In genomic region chr19:54430306-54431254, GRCh38 we compare ENCODE assay signal across 8 cellular contexts. TPM values are rescaled to one million over a fixed set of nuclear protein-coding genes. Genes with fewer than 3 reads are reported as not detected.
DNase-seq lines count a peak whose midpoint lies in the region; ATAC-seq, FAIRE-seq and TF ChIP-seq lines count a peak whose summit lies in the region.

No MANE protein-coding gene starts in this region.

- peak; percentile 3 for DNase-seq in NCI-H2107 treated with DMSO at 0.1 percent for 48 hours (lab: John Stamatoyannopoulos, UW; ENCODE audit: unreplicated experiment)
- no peak for DNase-seq in NCI-H2107 (lab: John Stamatoyannopoulos, UW)
- peak; percentile 49 for DNase-seq in SK-MEL-5 (ENCODE audit: low read depth, low spot score)
- DNase-seq in kidney = peak; percentile 80
- DNase-seq in stimulated activated CD4-positive, alpha-beta T cell treated with anti-CD3 and anti-CD28 coated beads, Interleukin-4, amount 100 ng/mL, for 4 hours = peak; percentile 34 to 54
- DNase-seq in NCI-H1048 (lab: John Stamatoyannopoulos, UW) = no peak

- H3K4me3 Mint-ChIP-seq in brain = peak overlapping the region; percentile 61 to 80 (median 73)

- peaks cover 3% of the 10 kb centered on the region in 2 donors for H3K4me1 ChIP-seq in kidney (ENCODE audit: control insufficient read depth in 1 of 2, insufficient read depth in 1 of 2, low read depth in 1 of 2, low read length in 2 of 2)

- H3K27ac Mint-ChIP-seq in brain = peak overlapping the region; percentile 85 to 98 (median 93)

- no peak for FAIRE-seq in kidney (lab: Jason Lieb, UNC)

- H3K4me1 Mint-ChIP-seq in brain = peaks cover 67% of the 10 kb centered on the region

- no peak overlapping the region for H3K9ac ChIP-seq in kidney (ENCODE audit: low read length in 2 of 2)

- in situ Hi-C loops in SK-MEL-5 (cut with HindIII; ENCODE audit: low pct_unique_long_range_greater_than_20kb, low sequenced_read_pairs) = no loop called here

- H3K36me3 Mint-ChIP-seq in brain = peaks cover 17% of the 10 kb centered on the region

- no peak overlapping the region for H3K27ac ChIP-seq in kidney (ENCODE audit: low read depth in 2 of 2, low read length in 2 of 2)

- ATAC-seq in GM18517 (IDR thresholded peaks at IDR 0.05; ENCODE audit: unreplicated experiment) = no peak

- no peaks in the 10 kb centered on the region for H3K9me3 ChIP-seq in kidney (ENCODE audit: control insufficient read depth in 1 of 2, low read length in 2 of 2)

- H3K9me3 Mint-ChIP-seq in brain = no peaks in the 10 kb centered on the region

- no peaks in the 10 kb centered on the region for H3K36me3 ChIP-seq in kidney (ENCODE audit: control insufficient read depth in 1 of 2, insufficient read depth in 2 of 2, low read length in 2 of 2)

- intact Hi-C loops in kidney (cut with DNase I) = no loop called here

- H3K4me3 ChIP-seq in kidney (ENCODE audit: low read length in 2 of 2) = no peak overlapping the region

- no peaks in the 10 kb centered on the region for H3K27me3 Mint-ChIP-seq in brain

- TF ChIP-seq CTCF in brain (conservative IDR thresholded peaks at IDR 0.05) (peak; percentile 46 to 59), kidney (IDR thresholded peaks at IDR 0.05; ENCODE audit: borderline replicate concordance, extremely low read depth, insufficient read depth) (peak; percentile 13)

RNA-seq across cellular contexts. Expression of gene TTYH1, which starts 15.3 kb away (rescaled TPM):
- total RNA-seq in SK-MEL-5 (2014; rRNA removed; shearing (Covaris generic)) = 0.77 and 0.93 TPM in 2 replicates
- 1.6 and 2.6 TPM in 2 replicates for polyA plus RNA-seq in SK-MEL-5 (2015; cell fraction: cytosol; rRNA removed)
- polyA plus RNA-seq in SK-MEL-5 (2015; cell fraction: nucleus; rRNA removed) = 1.7 TPM in 1 of 2 replicates, not detected in the other
- polyA plus RNA-seq in brain (ENCODE audit: insufficient read depth, low read depth, low replicate concordance) = 211 TPM
- 1.5 TPM for total RNA-seq in kidney
- 1.9 TPM for polyA plus RNA-seq in kidney (ENCODE audit: insufficient read depth, low read depth, low replicate concordance)

RNA-seq across cellular contexts. Expression of gene LENG8, which starts 18.4 kb away (rescaled TPM):
- 7.8 and 8.5 TPM in 2 replicates for total RNA-seq in SK-MEL-5 (2014; rRNA removed; shearing (Covaris generic))
- 28.4 and 32.4 TPM in 2 replicates for polyA plus RNA-seq in SK-MEL-5 (2015; cell fraction: cytosol; rRNA removed)
- polyA plus RNA-seq in SK-MEL-5 (2015; cell fraction: nucleus; rRNA removed) = 426 and 471 TPM in 2 replicates
- polyA plus RNA-seq in brain (ENCODE audit: insufficient read depth, low read depth, low replicate concordance) (30.9 TPM), kidney (ENCODE audit: insufficient read depth, low read depth, low replicate concordance) (48.6 TPM)
- 208 TPM for total RNA-seq in kidney

RNA-seq across cellular contexts. Expression of gene LENG9, which starts 33.0 kb away (rescaled TPM):
- total RNA-seq in SK-MEL-5 (2014; rRNA removed; shearing (Covaris generic)) = 6.1 and 7.2 TPM in 2 replicates
- polyA plus RNA-seq in SK-MEL-5 (2015; cell fraction: cytosol; rRNA removed) = 7.9 and 9.2 TPM in 2 replicates
- 1.5 and 3.3 TPM in 2 replicates for polyA plus RNA-seq in SK-MEL-5 (2015; cell fraction: nucleus; rRNA removed)
- polyA plus RNA-seq in brain (ENCODE audit: insufficient read depth, low read depth, low replicate concordance) (1.5 TPM), kidney (ENCODE audit: insufficient read depth, low read depth, low replicate concordance) (2.0 TPM)
- total RNA-seq in kidney = 6.8 TPM

RNA-seq across cellular contexts. Expression of gene CDC42EP5, which starts 42.5 kb away (rescaled TPM):
- 0.26 and 0.43 TPM in 2 replicates for total RNA-seq in SK-MEL-5 (2014; rRNA removed; shearing (Covaris generic))
- polyA plus RNA-seq in SK-MEL-5 (2015; cell fraction: cytosol; rRNA removed) = 0.12 and 0.87 TPM in 2 replicates
- 2.2 TPM in 1 of 2 replicates, not detected in the other for polyA plus RNA-seq in SK-MEL-5 (2015; cell fraction: nucleus; rRNA removed)
- polyA plus RNA-seq in brain (ENCODE audit: insufficient read depth, low read depth, low replicate concordance) = 1.4 TPM
- 29.9 TPM for total RNA-seq in kidney
- polyA plus RNA-seq in kidney (ENCODE audit: insufficient read depth, low read depth, low replicate concordance) = 19.3 TPM

Comparison
In these comparisons a context has a peak if more than half of its experiments do, and no peak if none do; other contexts are left out.
1. DNase-seq: peak in NCI-H2107 treated with DMSO at 0.1 percent for 48 hours (single experiment), SK-MEL-5 (single experiment), kidney (single experiment) and stimulated activated CD4-positive, alpha-beta T cell treated with anti-CD3 and anti-CD28 coated beads, Interleukin-4, amount 100 ng/mL, for 4 hours (2 of 2); none in NCI-H2107 (single experiment) and NCI-H1048 (single experiment).
2. RNA of gene LENG8, which starts 18.4 kb away (total RNA-seq): 208 TPM in kidney (single experiment); 7.8 to 8.5 TPM in SK-MEL-5; every median in the first group is over 10 times any median in the second.